ENCODE assay signal across 11 cellular contexts in the genomic region with DNA sequence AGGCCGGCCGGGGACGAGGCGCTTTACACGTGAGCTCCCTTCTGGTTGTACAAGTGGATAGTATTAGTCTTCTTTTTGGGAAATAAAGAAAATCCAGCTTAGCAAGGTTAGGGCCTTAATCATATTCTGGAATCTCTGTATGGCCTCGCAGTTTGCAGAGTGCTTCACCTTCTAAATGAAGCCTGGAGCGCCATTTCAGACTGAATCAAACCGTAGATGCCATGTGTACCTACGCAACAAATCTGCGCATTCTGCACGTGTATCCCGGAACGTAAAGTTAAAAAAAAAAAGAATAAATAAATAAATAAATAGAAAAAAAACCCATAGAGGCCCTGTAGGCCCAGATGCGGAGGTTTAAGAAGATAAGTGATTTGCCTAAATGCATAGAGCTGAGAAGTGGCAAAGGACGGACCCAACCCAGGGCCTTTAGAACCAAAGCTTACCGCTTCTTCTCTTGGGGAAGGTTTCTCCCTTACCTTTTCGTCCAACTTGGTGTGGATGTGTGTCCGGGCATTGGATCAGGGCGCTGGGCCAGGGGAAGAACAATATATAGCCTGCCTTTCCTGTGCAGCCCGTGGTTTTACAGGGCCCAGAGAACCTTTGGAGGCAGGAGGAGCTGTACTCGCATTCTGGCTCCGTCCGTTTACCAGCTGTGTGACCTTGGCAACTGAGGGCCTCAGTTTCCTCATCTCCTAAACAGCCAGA. TPM values are rescaled to one million over a fixed set of nuclear protein-coding genes. Genes with fewer than 3 reads are reported as not detected.
A peak's percentile ranks its signal among the peaks of the same experiment; 100 is the strongest.
DNase-seq lines count a peak whose midpoint lies in the region; ATAC-seq and TF ChIP-seq lines count a peak whose summit lies in the region.
"Had no signal": no experiment of that assay in that cellular context is flagged by ENCODE, and none has a peak within 500 bp of the region (broad histone marks: within the 10 kb centered on the region; RNA-seq: fewer than 3 reads in every experiment).

No MANE protein-coding gene starts in this region.

- no peak for ATAC-seq in Panc1
- ATAC-seq in GM21526 (IDR thresholded peaks at IDR 0.05; ENCODE audit: low FRiP score, unreplicated experiment) = no peak
- no peak for ATAC-seq in HG03460 (IDR thresholded peaks at IDR 0.05; ENCODE audit: unreplicated experiment)

- TF ChIP-seq CTCF in BJ (IDR thresholded peaks at IDR 0.05; ENCODE audit: insufficient read depth, low read depth, low read length) (no peak), Panc1 (IDR thresholded peaks at IDR 0.05) (peak; percentile 46), fibroblast of lung (conservative IDR thresholded peaks at IDR 0.05 in 1 of 2, IDR thresholded peaks at IDR 0.05 in 1 of 2; ENCODE audit: low read depth in 1 of 2, low read length in 2 of 2) (no peak), ovary (IDR thresholded peaks at IDR 0.05) (no peak)

- in situ Hi-C loops in Panc1 (cut with HindIII; ENCODE audit: low pct_unique_long_range_greater_than_20kb, low sequenced_read_pairs) = no loop called here

- H3K79me2 ChIP-seq in fibroblast of lung (ENCODE audit: control insufficient read depth, insufficient read depth, low read length) = no peaks in the 10 kb centered on the region

- no peak for DNase-seq in BJ (ENCODE audit: low read depth)
- DNase-seq in Panc1 (ENCODE audit: low read depth, low spot score) = peak; percentile 73
- no peak for DNase-seq in fibroblast of lung (ENCODE audit: low read depth in 2 of 2)
- DNase-seq in ovary = peak in 3 of 5 donors; percentile 39 to 42 (median 41)
- DNase-seq in activated T-helper 1 cell treated with anti-CD3 and anti-CD28 coated beads, Interleukin-12 subunit alpha, Interleukin-12 subunit beta, Interleukin-2, Interleukin-4 antibody, amounts not matched to agents 30 ng/mL and 10 ng/mL and 1 ng/mL, durations not matched to agents 14 hours and 24 hours and 36 hours (ENCODE audit: low spot score) = no peak
- no peak for DNase-seq in NCI-H1694 (lab: John Stamatoyannopoulos, UW)
- DNase-seq: DND-41 had no signal

- H3K36me3 ChIP-seq in BJ (ENCODE audit: control insufficient read depth, insufficient read depth, low read length) = no peaks in the 10 kb centered on the region
- no peaks in the 10 kb centered on the region for H3K36me3 ChIP-seq in Panc1 (ENCODE audit: control insufficient read depth, insufficient read depth, low read length)
- H3K36me3 ChIP-seq in fibroblast of lung (ENCODE audit: control insufficient read depth, insufficient read depth, low read length) = no peaks in the 10 kb centered on the region
- H3K36me3 ChIP-seq in ovary = no peaks in the 10 kb centered on the region

- H3K4me3 ChIP-seq in BJ (ENCODE audit: low read depth, low read length) = peak overlapping the region; percentile 81
- peak overlapping the region; percentile 63 to 70 for H3K4me3 ChIP-seq in Panc1 (ENCODE audit: low read depth in 2 of 2, low read length in 2 of 2)
- H3K4me3 ChIP-seq in fibroblast of lung (replicated peaks in 1 of 4; ENCODE audit: control extremely low read depth in 1 of 4, insufficient read depth in 1 of 4, low read depth in 3 of 4, low read length in 4 of 4) = peak overlapping the region in 3 of 4 experiments; percentile 35 to 78 (median 77)
- H3K4me3 ChIP-seq in ovary = peak overlapping the region; percentile 75

- H4K20me1 ChIP-seq in fibroblast of lung (ENCODE audit: control insufficient read depth, extremely low read depth, insufficient read depth, low read length) = no peaks in the 10 kb centered on the region

- H2AFZ ChIP-seq in fibroblast of lung (ENCODE audit: low read length) = peak overlapping the region; percentile 43

- WGBS in ovary, 3 donors = 37 to 51% (median 40%) methylated on average over 23 of the region's 23 CpGs

- intact Hi-C loops in Panc1 (cut with micrococcal nuclease; ENCODE audit: unreplicated experiment) = no loop called here
- intact Hi-C loops in ovary (cut with DNase I) = loop anchor here in 3 of 4 donors (2.0 to 10.0 kb wide), 5 partner anchors 74 to 156 kb away; no protein-coding TSS in a partner anchor
- intact Hi-C loops in activated T-helper 1 cell treated with anti-CD3 and anti-CD28 coated beads, Interleukin-12 subunit alpha, Interleukin-12 subunit beta, Interleukin-2, Interleukin-4 antibody, amounts not matched to agents 30 ng/mL and 10 ng/mL and 1 ng/mL, durations not matched to agents 14 hours and 24 hours and 36 hours (cut with micrococcal nuclease) = no loop called here

- no peak for TF ChIP-seq EP300 in ovary (IDR thresholded peaks at IDR 0.05)

- H3K4me3 Mint-ChIP-seq in activated T-helper 1 cell treated with anti-CD3 and anti-CD28 coated beads, Interleukin-12 subunit alpha, Interleukin-12 subunit beta, Interleukin-2, Interleukin-4 antibody, amounts not matched to agents 30 ng/mL and 10 ng/mL and 1 ng/mL, durations not matched to agents 14 hours and 24 hours and 36 hours = no peak overlapping the region

- no peak overlapping the region for H3K27ac Mint-ChIP-seq in activated T-helper 1 cell treated with anti-CD3 and anti-CD28 coated beads, Interleukin-12 subunit alpha, Interleukin-12 subunit beta, Interleukin-2, Interleukin-4 antibody, amounts not matched to agents 30 ng/mL and 10 ng/mL and 1 ng/mL, durations not matched to agents 14 hours and 24 hours and 36 hours

- peaks cover 5% of the 10 kb centered on the region for H3K4me1 Mint-ChIP-seq in activated T-helper 1 cell treated with anti-CD3 and anti-CD28 coated beads, Interleukin-12 subunit alpha, Interleukin-12 subunit beta, Interleukin-2, Interleukin-4 antibody, amounts not matched to agents 30 ng/mL and 10 ng/mL and 1 ng/mL, durations not matched to agents 14 hours and 24 hours and 36 hours (ENCODE audit: low read depth)

- H3K4me2 ChIP-seq in fibroblast of lung (ENCODE audit: extremely low read depth, insufficient read depth, low read length) = no peak overlapping the region

- no TSS peak for BruUV-seq in Panc1 (replicated peaks; lab: Mats Ljungman, UMichigan)

- peaks cover 52% of the 10 kb centered on the region for H3K27me3 Mint-ChIP-seq in activated T-helper 1 cell treated with anti-CD3 and anti-CD28 coated beads, Interleukin-12 subunit alpha, Interleukin-12 subunit beta, Interleukin-2, Interleukin-4 antibody, amounts not matched to agents 30 ng/mL and 10 ng/mL and 1 ng/mL, durations not matched to agents 14 hours and 24 hours and 36 hours (ENCODE audit: insufficient read depth)

- no peaks in the 10 kb centered on the region for H3K36me3 Mint-ChIP-seq in activated T-helper 1 cell treated with anti-CD3 and anti-CD28 coated beads, Interleukin-12 subunit alpha, Interleukin-12 subunit beta, Interleukin-2, Interleukin-4 antibody, amounts not matched to agents 30 ng/mL and 10 ng/mL and 1 ng/mL, durations not matched to agents 14 hours and 24 hours and 36 hours (ENCODE audit: low read depth)

- H3K9me3 Mint-ChIP-seq in activated T-helper 1 cell treated with anti-CD3 and anti-CD28 coated beads, Interleukin-12 subunit alpha, Interleukin-12 subunit beta, Interleukin-2, Interleukin-4 antibody, amounts not matched to agents 30 ng/mL and 10 ng/mL and 1 ng/mL, durations not matched to agents 14 hours and 24 hours and 36 hours = no peaks in the 10 kb centered on the region
- H3K9me3 Mint-ChIP-seq: naive thymus-derived CD8-positive, alpha-beta T cell had no signal

- H3K27me3 ChIP-seq in BJ (ENCODE audit: control insufficient read depth, insufficient read depth, low read length) = no peaks in the 10 kb centered on the region
- H3K27me3 ChIP-seq in Panc1 (ENCODE audit: control insufficient read depth, insufficient read depth, low read length) = no peaks in the 10 kb centered on the region
- H3K27me3 ChIP-seq in fibroblast of lung (ENCODE audit: control insufficient read depth, insufficient read depth, low read length) = no peaks in the 10 kb centered on the region
- H3K27me3 ChIP-seq in ovary = no peaks in the 10 kb centered on the region

- H3K27ac ChIP-seq in Panc1 (ENCODE audit: low read length) (peak overlapping the region; percentile 69), fibroblast of lung (ENCODE audit: insufficient read depth, low read length) (peak overlapping the region; percentile 46), ovary (peak overlapping the region in 1 of 2 donors; percentile 85)

- peaks cover 35% of the 10 kb centered on the region for H3K4me1 ChIP-seq in Panc1 (ENCODE audit: control insufficient read depth, insufficient read depth, low read length)
- H3K4me1 ChIP-seq in fibroblast of lung (ENCODE audit: control insufficient read depth, extremely low read depth, insufficient read depth, low read length) = no peaks in the 10 kb centered on the region
- H3K4me1 ChIP-seq in ovary (ENCODE audit: insufficient read depth) = peaks cover 8% of the 10 kb centered on the region

- POLR2A ChIA-PET in BJ (lab: Charles Lee) (no interaction called here), Panc1 (lab: Charles Lee) (interaction anchor here (0.6 to 0.7 kb wide), 2 partner anchors 28 to 651 kb away, joined by 3 read pairs; no protein-coding TSS in a partner anchor)

- CTCF ChIA-PET in BJ (lab: Yijun Ruan, JAX) (interaction anchor here (0.6 to 4.9 kb wide), 22 partner anchors 9 to 160 kb away, joined by 3 to 18 read pairs (median 4); no protein-coding TSS in a partner anchor), Panc1 (lab: Charles Lee) (interaction anchor here (0.6 to 1.3 kb wide), 5 partner anchors 27 to 202 kb away, joined by 3 to 8 read pairs (median 3); partner anchors contain the start of gene CLDN1)

- H3K9ac ChIP-seq in fibroblast of lung (ENCODE audit: insufficient read depth, low read length) = no peak overlapping the region

- no peaks in the 10 kb centered on the region for H3K9me3 ChIP-seq in Panc1 (ENCODE audit: control insufficient read depth, insufficient read depth, low read depth, low read length)
- H3K9me3 ChIP-seq in fibroblast of lung (ENCODE audit: control insufficient read depth, insufficient read depth, low read depth, low read length) = no peaks in the 10 kb centered on the region
- H3K9me3 ChIP-seq in ovary = no peaks in the 10 kb centered on the region

- TF ChIP-seq POLR2A in ovary (IDR thresholded peaks at IDR 0.05) = no peak

RNA-seq across cellular contexts. Expression of gene P3H2, which starts 0.5 kb away (rescaled TPM):
- polyA plus RNA-seq in BJ (2011; rRNA removed) (13.5 and 24.1 TPM in 2 replicates), fibroblast of lung (21.6 and 24.2 TPM in 2 replicates), ovary (100 to 1,000 TPM in 1 of 2 donors, 10 to 100 TPM in 1; 19.6 to 359 TPM)
- 13.3 and 13.6 TPM in 2 replicates for polyA minus RNA-seq in BJ (2011; rRNA and poly(A)+ RNA removed)
- total RNA-seq in Panc1 (2021; ENCODE audit: unreplicated experiment) (82.2 TPM), fibroblast of lung (4.6 and 20.5 TPM in 2 replicates), ovary (10 to 100 TPM; 10.6 to 36.2 (median 22.8) TPM)
- polyA plus RNA-seq in Panc1 (2012; ENCODE audit: insufficient read length) = 50.3 TPM
- 13.8 and 16.8 TPM in 2 replicates for polyA plus RNA-seq in fibroblast of lung (2012)
- polyA minus RNA-seq in fibroblast of lung (ENCODE audit: low replicate concordance) = 5.4 and 8.2 TPM in 2 replicates
- total RNA-seq in activated T-helper 1 cell treated with anti-CD3 and anti-CD28 coated beads, Interleukin-12 subunit alpha, Interleukin-12 subunit beta, Interleukin-2, Interleukin-4 antibody, amounts not matched to agents 30 ng/mL and 10 ng/mL and 1 ng/mL, durations not matched to agents 14 hours and 24 hours and 36 hours = not detected in 2 replicates
- total RNA-seq: naive thymus-derived CD8-positive, alpha-beta T cell; T-helper 1 cell treated with Interleukin-12 subunit alpha and Interleukin-12 subunit beta and Interleukin-4 antibody, amounts not matched to agents 30 ng/mL and 1 ng/mL, for 36 hours had no signal
- polyA plus RNA-seq: naive thymus-derived CD8-positive, alpha-beta T cell had no signal

Comparison
In these comparisons a context has a peak if more than half of its experiments do, and no peak if none do; other contexts are left out.
1. DNase-seq: peak in Panc1 (single experiment) and ovary (3 of 5); none in BJ (single experiment), fibroblast of lung (0 of 2), activated T-helper 1 cell treated with anti-CD3 and anti-CD28 coated beads, Interleukin-12 subunit alpha, Interleukin-12 subunit beta, Interleukin-2, Interleukin-4 antibody, amounts not matched to agents 30 ng/mL and 10 ng/mL and 1 ng/mL, durations not matched to agents 14 hours and 24 hours and 36 hours (single experiment) and NCI-H1694 (single experiment).
2. intact Hi-C loops: an anchor here in ovary (2.0 to 10.0 kb wide); none called in Panc1 and activated T-helper 1 cell treated with anti-CD3 and anti-CD28 coated beads, Interleukin-12 subunit alpha, Interleukin-12 subunit beta, Interleukin-2, Interleukin-4 antibody, amounts not matched to agents 30 ng/mL and 10 ng/mL and 1 ng/mL, durations not matched to agents 14 hours and 24 hours and 36 hours.
3. Peak in every context shown above with its lines, with median percentiles within 50 percentile points of each other: H3K4me3 ChIP-seq.